1 cellular context compared by ENCODE assay signal in the genomic region with DNA sequence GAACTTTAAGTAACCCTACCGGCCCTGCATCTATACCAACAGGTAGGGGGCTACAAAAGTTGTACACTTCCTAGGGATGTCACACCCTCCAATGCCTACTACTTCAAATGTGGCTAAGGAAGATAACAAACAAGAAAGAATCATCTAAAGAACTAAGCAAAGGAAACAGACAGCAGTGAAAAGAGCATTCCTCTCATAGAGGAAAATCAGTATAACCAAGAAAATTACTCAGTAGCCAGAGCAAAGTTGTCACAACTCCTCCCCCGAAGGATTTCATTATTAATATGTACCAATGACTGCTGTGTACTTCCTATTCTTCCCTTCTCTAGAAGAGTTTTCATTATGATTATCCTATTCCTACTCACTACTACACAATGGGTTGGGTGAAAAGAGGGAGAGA.
A peak's percentile ranks its signal among the peaks of the same experiment; 100 is the strongest.
TF ChIP-seq lines count a peak whose summit lies in the region.

No MANE protein-coding gene starts in this region.

TF ChIP-seq in K562, 482 proteins besides CTCF, POLR2A, EP300 and RAD21 (continued from another document):
- TF ChIP-seq, protein P1, sequence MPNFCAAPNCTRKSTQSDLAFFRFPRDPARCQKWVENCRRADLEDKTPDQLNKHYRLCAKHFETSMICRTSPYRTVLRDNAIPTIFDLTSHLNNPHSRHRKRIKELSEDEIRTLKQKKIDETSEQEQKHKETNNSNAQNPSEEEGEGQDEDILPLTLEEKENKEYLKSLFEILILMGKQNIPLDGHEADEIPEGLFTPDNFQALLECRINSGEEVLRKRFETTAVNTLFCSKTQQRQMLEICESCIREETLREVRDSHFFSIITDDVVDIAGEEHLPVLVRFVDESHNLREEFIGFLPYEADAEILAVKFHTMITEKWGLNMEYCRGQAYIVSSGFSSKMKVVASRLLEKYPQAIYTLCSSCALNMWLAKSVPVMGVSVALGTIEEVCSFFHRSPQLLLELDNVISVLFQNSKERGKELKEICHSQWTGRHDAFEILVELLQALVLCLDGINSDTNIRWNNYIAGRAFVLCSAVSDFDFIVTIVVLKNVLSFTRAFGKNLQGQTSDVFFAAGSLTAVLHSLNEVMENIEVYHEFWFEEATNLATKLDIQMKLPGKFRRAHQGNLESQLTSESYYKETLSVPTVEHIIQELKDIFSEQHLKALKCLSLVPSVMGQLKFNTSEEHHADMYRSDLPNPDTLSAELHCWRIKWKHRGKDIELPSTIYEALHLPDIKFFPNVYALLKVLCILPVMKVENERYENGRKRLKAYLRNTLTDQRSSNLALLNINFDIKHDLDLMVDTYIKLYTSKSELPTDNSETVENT (CRISPR knock-in tag; IDR thresholded peaks at IDR 0.05), result no peak
- peak; percentile 50; the same call in 1 of the 2 replicates for TF ChIP-seq FOXM1 (IDR thresholded peaks at IDR 0.05; ENCODE audit: low read depth)
- TF ChIP-seq FOXM1 (CRISPR knock-in tag; IDR thresholded peaks at IDR 0.05; ENCODE audit: low read depth), result no peak
- TF ChIP-seq SMARCC2 (IDR thresholded peaks at IDR 0.05; ENCODE audit: low read depth), result peak; percentile 22; the same call in 1 of the 2 replicates
- no peak for TF ChIP-seq SRF (CRISPR knock-in tag; IDR thresholded peaks at IDR 0.05)
